In genomic region chr3:23931597-23931996, GRCh38 we compare ENCODE assay signal across 18 cellular contexts. TPM values are rescaled to one million over a fixed set of nuclear protein-coding genes. Genes with fewer than 3 reads are reported as not detected.
DNase-seq lines count a peak whose midpoint lies in the region; ATAC-seq, FAIRE-seq and TF ChIP-seq lines count a peak whose summit lies in the region.
"Had no signal": no experiment of that assay in that cellular context is flagged by ENCODE, and none has a peak within 500 bp of the region (broad histone marks: within the 10 kb centered on the region; RNA-seq: fewer than 3 reads in every experiment).

No MANE protein-coding gene starts in this region.

- intact Hi-C loops in K562 (cut with micrococcal nuclease), result no loop called here

- H3K27ac ChIP-seq in H9 (ENCODE audit: insufficient read length, low read depth, low read length) (no peak overlapping the region), OCI-LY1 (ENCODE audit: low read depth, low read length, poor library complexity, severe bottlenecking) (no peak overlapping the region), K562 (ENCODE audit: extremely low read depth, low read depth, low read length) (no peak overlapping the region)
- H3K27ac ChIP-seq: GM23248, KMS-11 had no signal

- no peak overlapping the region for H2BK20ac ChIP-seq in H9 (ENCODE audit: low read depth, low read length, poor library complexity, severe bottlenecking)

- H2BK15ac ChIP-seq in H9 (ENCODE audit: low read depth, low read length), result no peak overlapping the region

- no peak overlapping the region for H2AK5ac ChIP-seq in H9 (ENCODE audit: insufficient read length, low read length)

- POLR2A ChIA-PET in K562 (lab: Yijun Ruan, JAX) (interaction anchor here (1.1 to 8.9 kb wide), 2 partner anchors 7 to 13 kb away, joined by 5 to 81 read pairs; partner anchors contain the start of genes NKIRAS1 and RPL15), GM10248 (lab: Yijun Ruan, JAX) (no interaction called here)

- H3K4me3 Mint-ChIP-seq in H9, result no peak overlapping the region
- H3K4me3 Mint-ChIP-seq: CD4-positive, alpha-beta T cell; HFFc6 had no signal

- H3K14ac ChIP-seq in H9 (ENCODE audit: insufficient read depth, low read length), result no peak overlapping the region

- H3K4me1 Mint-ChIP-seq in H9, result peaks cover 5 to 6% of the 10 kb centered on the region in 2 experiments; a peak in 3 of 4 replicates

- H3T11ph ChIP-seq in H9 (ENCODE audit: low read length), result no peak overlapping the region

- no peak for TF ChIP-seq RAD21 in K562 (CRISPR knock-in tag; conservative IDR thresholded peaks at IDR 0.05 in 1 of 2, IDR thresholded peaks at IDR 0.05 in 1 of 2)

- H3K4me3 ChIP-seq in OCI-LY1 (ENCODE audit: low read depth, low read length, poor library complexity, severe bottlenecking) (no peak overlapping the region), K562 (no peak overlapping the region)
- H3K4me3 ChIP-seq: GM23248 had no signal

- no peak for ATAC-seq in K562

- WGBS in H9 (ENCODE audit: extremely low coverage, insufficient read length, low lambda C conversion rate), result no CpG with 5 or more reads among the region's 3 CpGs
- WGBS in K562 (ENCODE audit: insufficient coverage, low coverage, missing lambda C conversion rate), result 26% methylated on average over 3 of the region's 3 CpGs

- no TSS peak for BruUV-seq in K562 (replicated peaks; lab: Mats Ljungman, UMichigan)

- no peak overlapping the region for H3K27ac Mint-ChIP-seq in H9
- H3K27ac Mint-ChIP-seq: CD4-positive, alpha-beta T cell; HFFc6; IgD-negative memory B cell had no signal

- H3K36me3 Mint-ChIP-seq in H9 (ENCODE audit: insufficient read depth in 1 of 3, low read depth in 3 of 3), result no peaks in the 10 kb centered on the region

- TF ChIP-seq POLR2A in GM12891 (IDR thresholded peaks at IDR 0.05; ENCODE audit: low read depth, low read length) (no peak), K562 (conservative IDR thresholded peaks at IDR 0.05) (no peak)

- no peak overlapping the region for H2BK5ac ChIP-seq in H9 (ENCODE audit: insufficient read length, low read length)

- H4K8ac ChIP-seq in H9 (replicated peaks; ENCODE audit: insufficient read length, low read depth, low read length), result no peak overlapping the region

- H3K9ac ChIP-seq in H9 (ENCODE audit: extremely low read depth, insufficient read length, low read length) (no peak overlapping the region), OCI-LY1 (ENCODE audit: low read length) (no peak overlapping the region), K562 (ENCODE audit: insufficient read depth in 1 of 2, low read depth in 2 of 2, low read length in 2 of 2) (no peak overlapping the region)
- H3K9ac ChIP-seq: GM23248, KMS-11 had no signal

- CTCF ChIA-PET in K562 (lab: Yijun Ruan, JAX; ENCODE audit: low intra/inter-chr PET ratio), result no interaction called here
- CTCF ChIA-PET in GM10248 (lab: Yijun Ruan, JAX), result no interaction called here

- H3K4me2 ChIP-seq in H9 (ENCODE audit: insufficient read depth, insufficient read length, low read length) (no peak overlapping the region), OCI-LY1 (ENCODE audit: low read length) (0 out of 2 replicates have a peak overlapping the region, but pooled peaks have one; percentile 30), K562 (ENCODE audit: insufficient read depth, low read length) (no peak overlapping the region)
- H3K4me2 ChIP-seq: KMS-11 had no signal

- H4K20me1 ChIP-seq in H9 (ENCODE audit: control insufficient read depth, insufficient read depth, insufficient read length) (no peaks in the 10 kb centered on the region), OCI-LY1 (ENCODE audit: insufficient read depth, low read length) (no peaks in the 10 kb centered on the region), K562 (replicated peaks; ENCODE audit: control insufficient read depth, insufficient read depth, low read length) (no peaks in the 10 kb centered on the region)

- TF ChIP-seq EP300 in K562 (IDR thresholded peaks at IDR 0.05; ENCODE audit: low read length), result no peak

- H3K27me3 Mint-ChIP-seq in H9 (ENCODE audit: low read depth), result no peaks in the 10 kb centered on the region; the same call in 1 of the 2 replicates
- H3K27me3 Mint-ChIP-seq: CD4-positive, alpha-beta T cell; IgD-negative memory B cell had no signal

- no peaks in the 10 kb centered on the region for H3K79me1 ChIP-seq in H9 (ENCODE audit: insufficient read depth, low read depth, low read length, poor library complexity, severe bottlenecking)

- no peak overlapping the region for H4K91ac ChIP-seq in H9 (ENCODE audit: insufficient read length, low read depth, low read length)

- H3K79me2 ChIP-seq in H9 (ENCODE audit: insufficient read depth, low read length) (no peaks in the 10 kb centered on the region), OCI-LY1 (ENCODE audit: insufficient read depth, low read length) (no peaks in the 10 kb centered on the region), K562 (ENCODE audit: control insufficient read depth, insufficient read depth, low read length) (no peaks in the 10 kb centered on the region)

- TF ChIP-seq CTCF in H9 (conservative IDR thresholded peaks at IDR 0.05), result no peak
- no peak for TF ChIP-seq CTCF in OCI-LY1 (IDR thresholded peaks at IDR 0.05; ENCODE audit: low read length)
- no peak for TF ChIP-seq CTCF in K562 (IDR thresholded peaks at IDR 0.05 in 2 of 3, conservative IDR thresholded peaks at IDR 0.05 in 1 of 3; ENCODE audit: insufficient read depth in 2 of 3, low read depth in 1 of 3, low read length in 3 of 3)
- TF ChIP-seq CTCF in GM10248 (IDR thresholded peaks at IDR 0.05; ENCODE audit: control extremely low read depth, extremely low read depth, low read depth, missing control alignments), result no peak

- H2BK120ac ChIP-seq in H9 (ENCODE audit: low read depth, low read length, poor library complexity, severe bottlenecking), result no peak overlapping the region

- DNase-seq in GM12891 (ENCODE audit: insufficient read length, low spot score) (no peak), H9 (no peak), K562 (ENCODE audit: extremely low read depth in 1 of 4, low spot score in 3 of 4) (no peak), putamen (ENCODE audit: low spot score) (no peak), DMS79 treated with DMSO at 0.1 percent for 48 hours (lab: John Stamatoyannopoulos, UW) (no peak), GM10248 (ENCODE audit: extremely low spot score) (no peak)
- no peak for DNase-seq in activated CD4-positive, alpha-beta T cell treated with anti-CD3 and anti-CD28 coated beads, Interleukin-2, amount 50 U/mL, for 48 hours
- DNase-seq: ACHN; C1 segment of cervical spinal cord; Calu3; CD4-positive, alpha-beta T cell; DMS 273 treated with DMSO at 0.1 percent for 48 hours; GM23248; H7; HFFc6 had no signal

- H3K56ac ChIP-seq in H9 (ENCODE audit: insufficient read length, low read depth, low read length), result no peak overlapping the region

- no peaks in the 10 kb centered on the region for H3F3A ChIP-seq in OCI-LY1 (ENCODE audit: insufficient read depth, low read length)

- no peaks in the 10 kb centered on the region for H3K9me2 ChIP-seq in OCI-LY1 (ENCODE audit: low read depth, low read length)

- H3K9me1 ChIP-seq in K562 (ENCODE audit: control insufficient read depth, insufficient read depth, low read length), result no peaks in the 10 kb centered on the region

- H4K5ac ChIP-seq in H9 (ENCODE audit: insufficient read length, low read depth, low read length), result no peak overlapping the region

- no peak overlapping the region for H3K23ac ChIP-seq in H9 (ENCODE audit: insufficient read length, low read depth, low read length)

- peak; percentile 16 for FAIRE-seq in GM12891 (lab: Jason Lieb, UNC)
- peak; percentile 26 for FAIRE-seq in K562 (lab: Jason Lieb, UNC)

- H3K27me3 ChIP-seq in H9 (ENCODE audit: insufficient read depth, low read length) (no peaks in the 10 kb centered on the region), OCI-LY1 (ENCODE audit: insufficient read depth, low read length) (no peaks in the 10 kb centered on the region), K562 (ENCODE audit: control insufficient read depth in 2 of 2, insufficient read depth in 2 of 2, low read length in 2 of 2) (no peaks in the 10 kb centered on the region)

- peak overlapping the region; percentile 44 for H2AFZ ChIP-seq in H9 (ENCODE audit: low read length)
- H2AFZ ChIP-seq in OCI-LY1 (ENCODE audit: low read length), result peak overlapping the region; percentile 99
- H2AFZ ChIP-seq in K562 (ENCODE audit: low read depth, low read length), result peak overlapping the region; percentile 74
- H2AFZ ChIP-seq: GM23248 had no signal

- in situ Hi-C loops in K562 (cut with MboI), result no loop called here

- H3K36me3 ChIP-seq in OCI-LY1 (ENCODE audit: insufficient read depth, low read length) (no peaks in the 10 kb centered on the region), K562 (ENCODE audit: control insufficient read depth, insufficient read depth, low read length) (no peaks in the 10 kb centered on the region)

- H3K9me3 ChIP-seq in H9 (ENCODE audit: control insufficient read depth, low read depth, low read length) (no peaks in the 10 kb centered on the region), OCI-LY1 (ENCODE audit: low read length) (no peaks in the 10 kb centered on the region), K562 (replicated peaks; ENCODE audit: control insufficient read depth, insufficient read depth, low read depth, low read length) (no peaks in the 10 kb centered on the region)

- H3K9me3 Mint-ChIP-seq in H9, result no peaks in the 10 kb centered on the region
- H3K9me3 Mint-ChIP-seq: CD4-positive, alpha-beta T cell; HFFc6; IgD-negative memory B cell had no signal

- H3K23me2 ChIP-seq in H9 (ENCODE audit: insufficient read length, low read depth, low read length, poor library complexity, severe bottlenecking), result no peaks in the 10 kb centered on the region

- no peak overlapping the region for H3K18ac ChIP-seq in H9 (ENCODE audit: insufficient read length, low read depth, low read length)

- H3K4ac ChIP-seq in H9 (ENCODE audit: low read depth, low read length), result no peak overlapping the region

- no peaks in the 10 kb centered on the region for H3K4me1 ChIP-seq in H9 (ENCODE audit: insufficient read depth, low read length)
- H3K4me1 ChIP-seq in OCI-LY1 (ENCODE audit: insufficient read depth, low read length, severe bottlenecking), result peaks cover 13% of the 10 kb centered on the region
- no peaks in the 10 kb centered on the region; a peak in 1 of 5 replicates for H3K4me1 ChIP-seq in K562 (replicated peaks in 1 of 2; ENCODE audit: control insufficient read depth in 2 of 2, insufficient read depth in 2 of 2, low read length in 2 of 2)

- no peak overlapping the region for H2BK12ac ChIP-seq in H9 (ENCODE audit: insufficient read length, low read depth, low read length)

RNA-seq across cellular contexts. Expression of gene NR1D2, which starts 13.5 kb away (rescaled TPM):
- polyA plus RNA-seq in GM12891 (2012; ENCODE audit: low read depth, missing spikeins), result 1.6 TPM
- total RNA-seq in H9 (2021) (24.0 and 24.9 TPM in 2 replicates), K562 (2014; rRNA removed) (2.6 and 2.9 TPM in 2 replicates), K562 (2014; rRNA removed; fragmentation: Illumina TruSeq; extraction: Trizol) (4.8 and 5.7 TPM in 2 replicates), K562 (2015; rRNA removed; fragmentation: Illumina TruSeq; extraction: Trizol) (3.2 and 3.6 TPM in 2 replicates), K562 (2021) (4.2 and 5.5 TPM in 2 replicates)
- 2.5 and 9.3 TPM in 2 replicates for total RNA-seq in K562 (2011; cell fraction: chromatin; rRNA removed; ENCODE audit: low replicate concordance)
- total RNA-seq in K562 (2011; cell fraction: nucleolus; rRNA removed), result 1.5 and 1.7 TPM in 2 replicates
- total RNA-seq in K562 (2011; cell fraction: nucleoplasm; rRNA removed), result 2.7 and 3.3 TPM in 2 replicates
- polyA plus RNA-seq in K562 (2011; rRNA removed) (1.6 and 2.5 TPM in 2 replicates), K562 (2014; fragmentation: Illumina TruSeq; extraction: Trizol) (3.2 and 3.3 TPM in 2 replicates), K562 (2014; fragmentation: Nextera tagmentation; extraction: Ambion mirVana) (1 to 10 TPM; 1.2 TPM), K562 (2014; rRNA removed) (1.3 and 2.2 TPM in 2 replicates)
- 0.51 and 0.77 TPM in 2 replicates for polyA plus RNA-seq in K562 (2011; cell fraction: cytosol; rRNA removed)
- 0.67 and 1.1 TPM in 2 replicates for polyA plus RNA-seq in K562 (2011; cell fraction: nucleus; rRNA removed)
- 1.9 and 2.7 TPM in 2 replicates for polyA plus RNA-seq in K562 (2012)
- polyA minus RNA-seq in K562 (2011; rRNA and poly(A)+ RNA removed), result 11.3 and 12.5 TPM in 2 replicates
- 3.2 and 3.5 TPM in 2 replicates for polyA minus RNA-seq in K562 (2011; cell fraction: cytosol; rRNA and poly(A)+ RNA removed)
- polyA minus RNA-seq in K562 (2011; cell fraction: nucleus; rRNA and poly(A)+ RNA removed), result 1.3 and 2.7 TPM in 2 replicates

RNA-seq across cellular contexts. Expression of gene RPL15, which starts 14.7 kb away (rescaled TPM):
- 5,041 TPM for polyA plus RNA-seq in GM12891 (2012; ENCODE audit: low read depth, missing spikeins)
- total RNA-seq in H9 (2021), result 2,794 and 2,865 TPM in 2 replicates
- 238 and 411 TPM in 2 replicates for total RNA-seq in K562 (2011; cell fraction: chromatin; rRNA removed; ENCODE audit: low replicate concordance)
- 765 and 867 TPM in 2 replicates for total RNA-seq in K562 (2011; cell fraction: nucleolus; rRNA removed)
- total RNA-seq in K562 (2011; cell fraction: nucleoplasm; rRNA removed), result 735 and 1,463 TPM in 2 replicates
- total RNA-seq in K562 (2014; rRNA removed), result 2,466 and 2,533 TPM in 2 replicates
- total RNA-seq in K562 (2014; rRNA removed; fragmentation: Illumina TruSeq; extraction: Trizol), result 1,923 and 2,393 TPM in 2 replicates
- total RNA-seq in K562 (2015; rRNA removed; fragmentation: Illumina TruSeq; extraction: Trizol), result 2,774 and 3,068 TPM in 2 replicates
- total RNA-seq in K562 (2021), result 2,579 and 2,753 TPM in 2 replicates
- polyA plus RNA-seq in K562 (2011; rRNA removed), result 4,017 and 4,081 TPM in 2 replicates
- 6,575 and 7,027 TPM in 2 replicates for polyA plus RNA-seq in K562 (2011; cell fraction: cytosol; rRNA removed)
- polyA plus RNA-seq in K562 (2011; cell fraction: nucleus; rRNA removed), result 1,268 and 2,124 TPM in 2 replicates
- 3,041 and 6,015 TPM in 2 replicates for polyA plus RNA-seq in K562 (2012)
- 3,791 and 3,928 TPM in 2 replicates for polyA plus RNA-seq in K562 (2014; fragmentation: Illumina TruSeq; extraction: Trizol)
- 1,000 to 10,000 TPM; 7,800 to 8,850 TPM for polyA plus RNA-seq in K562 (2014; fragmentation: Nextera tagmentation; extraction: Ambion mirVana)
- 5,148 and 5,287 TPM in 2 replicates for polyA plus RNA-seq in K562 (2014; rRNA removed)
- 1,404 and 1,476 TPM in 2 replicates for polyA minus RNA-seq in K562 (2011; rRNA and poly(A)+ RNA removed)
- polyA minus RNA-seq in K562 (2011; cell fraction: cytosol; rRNA and poly(A)+ RNA removed), result 1,271 and 1,367 TPM in 2 replicates
- polyA minus RNA-seq in K562 (2011; cell fraction: nucleus; rRNA and poly(A)+ RNA removed), result 253 and 438 TPM in 2 replicates

RNA-seq across cellular contexts. Expression of gene NKIRAS1, which starts 14.8 kb away (rescaled TPM):
- 5.7 TPM for polyA plus RNA-seq in GM12891 (2012; ENCODE audit: low read depth, missing spikeins)
- total RNA-seq in H9 (2021) (6.1 and 6.2 TPM in 2 replicates), K562 (2014; rRNA removed) (5.5 and 6.1 TPM in 2 replicates), K562 (2014; rRNA removed; fragmentation: Illumina TruSeq; extraction: Trizol) (8.4 TPM in 2 replicates), K562 (2015; rRNA removed; fragmentation: Illumina TruSeq; extraction: Trizol) (10.3 and 10.8 TPM in 2 replicates), K562 (2021) (4.3 and 5.1 TPM in 2 replicates)
- total RNA-seq in K562 (2011; cell fraction: chromatin; rRNA removed; ENCODE audit: low replicate concordance), result 6.4 and 13.1 TPM in 2 replicates
- total RNA-seq in K562 (2011; cell fraction: nucleolus; rRNA removed), result 4.0 and 4.3 TPM in 2 replicates
- 11.9 and 17.8 TPM in 2 replicates for total RNA-seq in K562 (2011; cell fraction: nucleoplasm; rRNA removed)
- polyA plus RNA-seq in K562 (2011; rRNA removed) (5.3 and 7.1 TPM in 2 replicates), K562 (2014; fragmentation: Illumina TruSeq; extraction: Trizol) (5.9 and 6.9 TPM in 2 replicates), K562 (2014; fragmentation: Nextera tagmentation; extraction: Ambion mirVana) (1 to 10 TPM; 5.5 to 5.6 TPM), K562 (2014; rRNA removed) (6.3 and 6.4 TPM in 2 replicates)
- 1.6 and 3.9 TPM in 2 replicates for polyA plus RNA-seq in K562 (2011; cell fraction: cytosol; rRNA removed)
- 3.1 and 3.7 TPM in 2 replicates for polyA plus RNA-seq in K562 (2011; cell fraction: nucleus; rRNA removed)
- polyA plus RNA-seq in K562 (2012), result 3.6 and 4.8 TPM in 2 replicates
- polyA minus RNA-seq in K562 (2011; rRNA and poly(A)+ RNA removed), result 6.5 and 8.6 TPM in 2 replicates
- polyA minus RNA-seq in K562 (2011; cell fraction: cytosol; rRNA and poly(A)+ RNA removed), result 2.4 and 2.7 TPM in 2 replicates
- polyA minus RNA-seq in K562 (2011; cell fraction: nucleus; rRNA and poly(A)+ RNA removed), result 6.5 and 9.6 TPM in 2 replicates

Comparison
In these comparisons a context has a peak if more than half of its experiments do, and no peak if none do; other contexts are left out.
1. H2AFZ ChIP-seq: peak in every context shown above with its lines; median percentile 99 in OCI-LY1; 74 in K562; 44 in H9.